Comparison of ENCODE assay signal across 38 cellular contexts in genomic region chr1:232182206-232182605, GRCh38.
"Had no signal": no experiment of that assay in that cellular context is flagged by ENCODE, and none has a peak within 500 bp of the region (broad histone marks: within the 10 kb centered on the region; RNA-seq: fewer than 3 reads in every experiment).

No MANE protein-coding gene starts in this region.

- H3K4me1 Mint-ChIP-seq: activated naive CD4-positive, alpha-beta T cell treated with anti-CD3 and anti-CD28 coated beads, Interleukin-2, amount 10 ng/mL, durations not matched to agents 7 days and 5 days; activated naive CD4-positive, alpha-beta T cell treated with anti-CD3 and anti-CD28 coated beads, Interleukin-2, amount 50 U/mL, for 24 hours; activated naive CD8-positive, alpha-beta T cell treated with anti-CD3 and anti-CD28 coated beads for 36 hours; activated naive CD8-positive, alpha-beta T cell treated with anti-CD3 and anti-CD28 coated beads, Interleukin-2, amount 10 ng/mL, durations not matched to agents 7 days and 5 days; activated naive CD8-positive, alpha-beta T cell treated with anti-CD3 and anti-CD28 coated beads, Interleukin-2, amount 50 U/mL, for 24 hours; activated T-helper 17 cell treated with anti-CD3 and anti-CD28 coated beads, Interleukin-2, amount 50 U/mL, for 72 hours; central memory CD8-positive, alpha-beta T cell had no signal

- H3K4me3 Mint-ChIP-seq: activated naive CD4-positive, alpha-beta T cell treated with anti-CD3 and anti-CD28 coated beads for 36 hours; activated naive CD4-positive, alpha-beta T cell treated with anti-CD3 and anti-CD28 coated beads, Interleukin-2, amount 10 ng/mL, durations not matched to agents 7 days and 5 days; activated naive CD4-positive, alpha-beta T cell treated with anti-CD3 and anti-CD28 coated beads, Interleukin-2, amount 50 U/mL, for 24 hours; activated naive CD8-positive, alpha-beta T cell; activated naive CD8-positive, alpha-beta T cell treated with anti-CD3 and anti-CD28 coated beads for 36 hours; activated naive CD8-positive, alpha-beta T cell treated with anti-CD3 and anti-CD28 coated beads, Interleukin-2, amount 10 ng/mL, durations not matched to agents 7 days and 5 days; activated naive CD8-positive, alpha-beta T cell treated with anti-CD3 and anti-CD28 coated beads, Interleukin-2, amount 50 U/mL, for 24 hours; activated T-cell treated with anti-CD3 and anti-CD28 coated beads, Interleukin-2, amount 50 U/mL, for 24 hours; activated T-cell treated with anti-CD3 and anti-CD28 coated beads, Interleukin-2, amount 50 U/mL, for 4 hours; activated T-cell treated with anti-CD3 and anti-CD28 coated beads, Interleukin-2, amount 50 U/mL, for 72 hours; activated T-helper 1 cell treated with anti-CD3 and anti-CD28 coated beads, Interleukin-12 subunit alpha, Interleukin-12 subunit beta, Interleukin-2, Interleukin-4 antibody, amounts not matched to agents 30 ng/mL and 10 ng/mL and 1 ng/mL, durations not matched to agents 14 hours and 24 hours and 36 hours; activated T-helper 17 cell treated with anti-CD3 and anti-CD28 coated beads, Interleukin-2, amount 50 U/mL, for 72 hours; brain; central memory CD8-positive, alpha-beta T cell had no signal

- H3K9me3 Mint-ChIP-seq: activated naive CD4-positive, alpha-beta T cell treated with anti-CD3 and anti-CD28 coated beads for 36 hours; activated naive CD4-positive, alpha-beta T cell treated with anti-CD3 and anti-CD28 coated beads, Interleukin-2, amount 10 ng/mL, durations not matched to agents 7 days and 5 days; activated naive CD4-positive, alpha-beta T cell treated with anti-CD3 and anti-CD28 coated beads, Interleukin-2, amount 50 U/mL, for 24 hours; activated naive CD8-positive, alpha-beta T cell treated with anti-CD3 and anti-CD28 coated beads for 36 hours; activated naive CD8-positive, alpha-beta T cell treated with anti-CD3 and anti-CD28 coated beads, Interleukin-2, amount 10 ng/mL, durations not matched to agents 7 days and 5 days; activated naive CD8-positive, alpha-beta T cell treated with anti-CD3 and anti-CD28 coated beads, Interleukin-2, amount 50 U/mL, for 24 hours; activated T-cell treated with anti-CD3 and anti-CD28 coated beads, Interleukin-2, amount 50 U/mL, for 24 hours; activated T-cell treated with anti-CD3 and anti-CD28 coated beads, Interleukin-2, amount 50 U/mL, for 4 hours; activated T-helper 1 cell treated with anti-CD3 and anti-CD28 coated beads, Interleukin-12 subunit alpha, Interleukin-12 subunit beta, Interleukin-2, Interleukin-4 antibody, amounts not matched to agents 30 ng/mL and 10 ng/mL and 1 ng/mL, durations not matched to agents 14 hours and 24 hours and 36 hours; activated T-helper 2 cell treated with anti-CD3 and anti-CD28 coated beads, Interferon-gamma antibody, Interleukin-2, Interleukin-4, amounts not matched to agents 10 μg/mL and 5 μg/mL and 100 μg/mL, durations not matched to agents 14 hours and 24 hours and 36 hours; central memory CD8-positive, alpha-beta T cell had no signal

- ATAC-seq: activated naive CD4-positive, alpha-beta T cell treated with anti-CD3 and anti-CD28 coated beads, Interleukin-2, amount 50 U/mL, for 72 hours; activated naive CD8-positive, alpha-beta T cell treated with anti-CD3 and anti-CD28 coated beads, Interleukin-2, amount 50 U/mL, for 24 hours; activated T-cell treated with anti-CD3 and anti-CD28 coated beads, Interleukin-2, amount 50 U/mL, for 4 hours; activated T-cell treated with anti-CD3 and anti-CD28 coated beads, Interleukin-2, amount 50 U/mL, for 72 hours; activated T-helper 17 cell treated with anti-CD3 and anti-CD28 coated beads, Interleukin-2, amount 50 U/mL, for 72 hours; body of pancreas had no signal

- H3K36me3 ChIP-seq: adrenal gland, ascending aorta, breast epithelium, cardiac muscle cell had no signal

- H3K9me3 ChIP-seq: adrenal gland, ascending aorta, body of pancreas, breast epithelium had no signal

- DNase-seq: activated effector memory CD4-positive, alpha-beta T cell treated with anti-CD3 and anti-CD28 coated beads, Interleukin-2, amount 50 U/mL, for 16 hours; activated effector memory CD4-positive, alpha-beta T cell treated with Interleukin-2 at 50 U/mL for 16 hours; activated gamma-delta T cell; activated gamma-delta T cell treated with Interleukin-2 at 50 U/mL for 16 hours; activated naive CD4-positive, alpha-beta T cell; activated naive CD4-positive, alpha-beta T cell treated with anti-CD3 and anti-CD28 coated beads for 36 hours; activated naive CD4-positive, alpha-beta T cell treated with anti-CD3 and anti-CD28 coated beads, Interleukin-2, amount 10 ng/mL, durations not matched to agents 7 days and 5 days; activated naive CD4-positive, alpha-beta T cell treated with anti-CD3 and anti-CD28 coated beads, Interleukin-2, amount 50 U/mL, for 16 hours; activated naive CD4-positive, alpha-beta T cell treated with Interleukin-2 at 50 U/mL for 16 hours; activated naive CD8-positive, alpha-beta T cell treated with anti-CD3 and anti-CD28 coated beads for 36 hours; activated naive CD8-positive, alpha-beta T cell treated with anti-CD3 and anti-CD28 coated beads, Interleukin-2, amount 10 ng/mL, durations not matched to agents 7 days and 5 days; activated naive CD8-positive, alpha-beta T cell treated with anti-CD3 and anti-CD28 coated beads, Interleukin-2, amount 50 U/mL, for 24 hours; activated T-cell treated with anti-CD3 and anti-CD28 coated beads for 4 hours; activated T-cell treated with anti-CD3 and anti-CD28 coated beads, Interleukin-2, amount 50 U/mL, for 1 hour; activated T-cell treated with anti-CD3 and anti-CD28 coated beads, Interleukin-2, amount 50 U/mL, for 24 hours; activated T-cell treated with anti-CD3 and anti-CD28 coated beads, Interleukin-2, amount 50 U/mL, for 4 hours; activated T-cell treated with anti-CD3 and anti-CD28 coated beads, Interleukin-2, amount 50 U/mL, for 48 hours; activated T-cell treated with anti-CD3 and anti-CD28 coated beads, Interleukin-2, amount 50 U/mL, for 72 hours; adrenal gland; amniotic stem cell; amygdala; anterior cingulate cortex; aorta; body of pancreas; caudate nucleus; central memory CD4-positive, alpha-beta T cell; cerebellar nuclear complex had no signal

- H3K4me1 ChIP-seq: adrenal gland, body of pancreas had no signal

- H3K27ac ChIP-seq: adrenal gland, ascending aorta, body of pancreas, breast epithelium, cardiac muscle cell had no signal

- H3K27me3 Mint-ChIP-seq: activated naive CD4-positive, alpha-beta T cell treated with anti-CD3 and anti-CD28 coated beads, Interleukin-2, amount 50 U/mL, for 24 hours; activated naive CD8-positive, alpha-beta T cell; activated naive CD8-positive, alpha-beta T cell treated with anti-CD3 and anti-CD28 coated beads, Interleukin-2, amount 10 ng/mL, durations not matched to agents 7 days and 5 days had no signal

- H3K27me3 ChIP-seq: adrenal gland, ascending aorta, body of pancreas, breast epithelium, cardiac muscle cell had no signal

- H3K36me3 Mint-ChIP-seq: activated naive CD4-positive, alpha-beta T cell treated with anti-CD3 and anti-CD28 coated beads, Interleukin-2, amount 10 ng/mL, durations not matched to agents 7 days and 5 days; activated naive CD4-positive, alpha-beta T cell treated with anti-CD3 and anti-CD28 coated beads, Interleukin-2, amount 50 U/mL, for 24 hours; activated naive CD4-positive, alpha-beta T cell treated with anti-CD3 and anti-CD28 coated beads, Interleukin-2, amount 50 U/mL, for 72 hours; activated naive CD8-positive, alpha-beta T cell; activated naive CD8-positive, alpha-beta T cell treated with anti-CD3 and anti-CD28 coated beads for 36 hours; activated naive CD8-positive, alpha-beta T cell treated with anti-CD3 and anti-CD28 coated beads, Interleukin-2, amount 10 ng/mL, durations not matched to agents 7 days and 5 days; brain had no signal

- H3K27ac Mint-ChIP-seq: activated naive CD4-positive, alpha-beta T cell treated with anti-CD3 and anti-CD28 coated beads for 36 hours; activated naive CD4-positive, alpha-beta T cell treated with anti-CD3 and anti-CD28 coated beads, Interleukin-2, amount 10 ng/mL, durations not matched to agents 7 days and 5 days; activated naive CD4-positive, alpha-beta T cell treated with anti-CD3 and anti-CD28 coated beads, Interleukin-2, amount 50 U/mL, for 24 hours; activated naive CD4-positive, alpha-beta T cell treated with anti-CD3 and anti-CD28 coated beads, Interleukin-2, amount 50 U/mL, for 72 hours; activated naive CD8-positive, alpha-beta T cell; activated naive CD8-positive, alpha-beta T cell treated with anti-CD3 and anti-CD28 coated beads for 36 hours; activated naive CD8-positive, alpha-beta T cell treated with anti-CD3 and anti-CD28 coated beads, Interleukin-2, amount 10 ng/mL, durations not matched to agents 7 days and 5 days; activated naive CD8-positive, alpha-beta T cell treated with anti-CD3 and anti-CD28 coated beads, Interleukin-2, amount 50 U/mL, for 24 hours; activated T-cell treated with anti-CD3 and anti-CD28 coated beads, Interleukin-2, amount 50 U/mL, for 24 hours; activated T-cell treated with anti-CD3 and anti-CD28 coated beads, Interleukin-2, amount 50 U/mL, for 72 hours; activated T-helper 1 cell treated with anti-CD3 and anti-CD28 coated beads, Interleukin-12 subunit alpha, Interleukin-12 subunit beta, Interleukin-2, Interleukin-4 antibody, amounts not matched to agents 30 ng/mL and 10 ng/mL and 1 ng/mL, durations not matched to agents 14 hours and 24 hours and 36 hours; activated T-helper 17 cell treated with anti-CD3 and anti-CD28 coated beads, Interleukin-2, amount 50 U/mL, for 72 hours; activated T-helper 2 cell treated with anti-CD3 and anti-CD28 coated beads, Interferon-gamma antibody, Interleukin-2, Interleukin-4, amounts not matched to agents 10 μg/mL and 5 μg/mL and 100 μg/mL, durations not matched to agents 14 hours and 24 hours and 36 hours; brain had no signal

- H3K4me3 ChIP-seq: adrenal gland, ascending aorta, body of pancreas, breast epithelium, cardiac muscle cell had no signal
